9 cellular contexts compared by ENCODE assay signal in genomic region chr5:180330810-180331646, GRCh38. TPM values are rescaled to one million over a fixed set of nuclear protein-coding genes. Genes with fewer than 3 reads are reported as not detected.
DNase-seq lines count a peak whose midpoint lies in the region; ATAC-seq, FAIRE-seq and TF ChIP-seq lines count a peak whose summit lies in the region.
"Had no signal": no experiment of that assay in that cellular context is flagged by ENCODE, and none has a peak within 500 bp of the region (broad histone marks: within the 10 kb centered on the region; RNA-seq: fewer than 3 reads in every experiment).

No MANE protein-coding gene starts in this region.

- H3K27ac ChIP-seq in adrenal gland = peak overlapping the region in 3 of 5 donors; percentile 52 to 87 (median 69)
- H3K27ac ChIP-seq in right atrium auricular region = peak overlapping the region; percentile 57 to 84
- H3K27ac ChIP-seq in skin epidermis = peak overlapping the region in 17 of 21 experiments; percentile 12 to 76 (median 51)

- H3K9me3 ChIP-seq in adrenal gland (replicated peaks in 1 of 3) = no peaks in the 10 kb centered on the region
- H3K9me3 ChIP-seq in right atrium auricular region = no peaks in the 10 kb centered on the region

- intact Hi-C loops in adrenal gland (cut with DNase I) = no loop called here

- peak; percentile 86 for DNase-seq in H54 (ENCODE audit: insufficient read length, low spot score)
- peak; percentile 76 to 97 (median 94) for DNase-seq in adrenal gland
- peak; percentile 96 for DNase-seq in right atrium auricular region (ENCODE audit: low spot score)
- DNase-seq in activated CD4-positive, alpha-beta T cell treated with anti-CD3 and anti-CD28 coated beads, Interleukin-2, amount 50 U/mL, for 1 hour = no peak
- no peak for DNase-seq in KG1 (lab: John Stamatoyannopoulos, UW)

- H3K4me3 ChIP-seq in adrenal gland (no peak overlapping the region), right atrium auricular region (no peak overlapping the region), skin epidermis (no peak overlapping the region)

- H3K4me1 ChIP-seq in adrenal gland (replicated peaks in 1 of 2) (peaks cover 6 to 10% of the 10 kb centered on the region in 2 donors), right atrium auricular region (peaks cover 0 to 30% of the 10 kb centered on the region in 2 donors)

- FAIRE-seq in H54 (lab: Jason Lieb, UNC) = peak; percentile 71
- FAIRE-seq: keratinocyte had no signal

- ATAC-seq in GM21825 (IDR thresholded peaks at IDR 0.05; ENCODE audit: unreplicated experiment) (no peak), GM21737 (IDR thresholded peaks at IDR 0.05; ENCODE audit: unreplicated experiment) (no peak)

- TF ChIP-seq CTCF in adrenal gland (IDR thresholded peaks at IDR 0.05) (no peak), right atrium auricular region (IDR thresholded peaks at IDR 0.05) (no peak)

- 38 to 41% (median 39%) methylated on average over 15 to 16 of the region's 16 CpGs for WGBS in adrenal gland, 4 donors

- H3K27me3 ChIP-seq in adrenal gland = no peaks in the 10 kb centered on the region
- H3K27me3 ChIP-seq in right atrium auricular region = no peaks in the 10 kb centered on the region

- peaks cover 0 to 8% of the 10 kb centered on the region in 2 donors for H3K36me3 ChIP-seq in adrenal gland (replicated peaks in 1 of 2)
- peaks cover 14% of the 10 kb centered on the region for H3K36me3 ChIP-seq in right atrium auricular region

- TF ChIP-seq POLR2A in H54 (IDR thresholded peaks at IDR 0.05; ENCODE audit: low read depth, low read length) (no peak), adrenal gland (IDR thresholded peaks at IDR 0.05) (no peak)

RNA-seq across cellular contexts. Expression of gene GFPT2, which starts 22.1 kb away (rescaled TPM):
- total RNA-seq in adrenal gland (10 to 100 TPM in 4 of 8 donors, 1 to 10 TPM in 4; 5.8 to 20.1 (median 10.1) TPM), right atrium auricular region (10 to 100 TPM; 25.4 to 27.2 TPM)
- polyA plus RNA-seq in adrenal gland = 10 to 100 TPM in 1 of 3 donors, 1 to 10 TPM in 2; 4.6 to 18.3 (median 6.8) TPM
- polyA plus RNA-seq: keratinocyte had no signal

RNA-seq across cellular contexts. Expression of gene MAPK9, which starts 39.1 kb away (rescaled TPM):
- total RNA-seq in adrenal gland (10 to 100 TPM; 20.7 to 54.0 (median 37.0) TPM), right atrium auricular region (10 to 100 TPM; 25.1 to 30.0 TPM)
- polyA plus RNA-seq in adrenal gland = 10 to 100 TPM; 11.9 to 66.6 (median 13.7) TPM

Comparison
In these comparisons a context has a peak if more than half of its experiments do, and no peak if none do; other contexts are left out.
1. DNase-seq: peak in H54 (single experiment), adrenal gland (7 of 7) and right atrium auricular region (single experiment); none in activated CD4-positive, alpha-beta T cell treated with anti-CD3 and anti-CD28 coated beads, Interleukin-2, amount 50 U/mL, for 1 hour (single experiment) and KG1 (single experiment).
2. Peak in every context shown above with its lines, with median percentiles within 50 percentile points of each other: H3K27ac ChIP-seq.